Comparison of ENCODE assay signal across 9 cellular contexts in genomic region chr3:69320867-69321266, GRCh38.
DNase-seq lines count a peak whose midpoint lies in the region; ATAC-seq lines count a peak whose summit lies in the region.
"Had no signal": no experiment of that assay in that cellular context is flagged by ENCODE, and none has a peak within 500 bp of the region (broad histone marks: within the 10 kb centered on the region; RNA-seq: fewer than 3 reads in every experiment).

No MANE protein-coding gene starts in this region.

- H3K9me3 ChIP-seq in MG63, result no peaks in the 10 kb centered on the region

- DNase-seq in RPMI7951 (ENCODE audit: low read depth) (peak; percentile 24), myocyte (ENCODE audit: low read depth) (peak; percentile 26), MG63 (no peak), NCI-H2196 treated with DMSO at 0.1 percent for 48 hours (lab: John Stamatoyannopoulos, UW; ENCODE audit: unreplicated experiment) (no peak)
- DNase-seq in natural killer cell treated with Interleukin-12 subunit alpha and Interleukin-12 subunit beta and Interleukin-15 and Interleukin-18, amount 100 ng/mL, for 72 hours (ENCODE audit: low spot score), result no peak
- DNase-seq in naive thymus-derived CD8-positive, alpha-beta T cell, result no peak
- DNase-seq: activated CD4-positive, alpha-beta T cell treated with anti-CD3 and anti-CD28 coated beads, Interleukin-2, amount 10 ng/mL, durations not matched to agents 24 days and 14 days had no signal

- H3K36me3 Mint-ChIP-seq in natural killer cell treated with Interleukin-12 subunit alpha and Interleukin-12 subunit beta and Interleukin-15 and Interleukin-18, amount 100 ng/mL, for 72 hours, result no peaks in the 10 kb centered on the region
- H3K36me3 Mint-ChIP-seq in naive thymus-derived CD8-positive, alpha-beta T cell, result no peaks in the 10 kb centered on the region

- H3K27ac Mint-ChIP-seq in natural killer cell treated with Interleukin-12 subunit alpha and Interleukin-12 subunit beta and Interleukin-15 and Interleukin-18, amount 100 ng/mL, for 72 hours, result no peak overlapping the region
- H3K27ac Mint-ChIP-seq in naive thymus-derived CD8-positive, alpha-beta T cell, result no peak overlapping the region
- H3K27ac Mint-ChIP-seq: activated CD4-positive, alpha-beta T cell treated with anti-CD3 and anti-CD28 coated beads, Interleukin-2, amount 10 ng/mL, durations not matched to agents 24 days and 14 days had no signal

- ATAC-seq in GM18502 (IDR thresholded peaks at IDR 0.05; ENCODE audit: poor library complexity, unreplicated experiment), result peak; percentile 72
- peak; percentile 44 for ATAC-seq in HG02759 (IDR thresholded peaks at IDR 0.05; ENCODE audit: unreplicated experiment)
- no peak for ATAC-seq in natural killer cell treated with Interleukin-12 subunit alpha and Interleukin-12 subunit beta and Interleukin-15 and Interleukin-18, amount 100 ng/mL, for 72 hours
- ATAC-seq in naive thymus-derived CD8-positive, alpha-beta T cell, result no peak

- H3K4me3 ChIP-seq in MG63, result no peak overlapping the region

- H3K27me3 ChIP-seq in MG63, result no peaks in the 10 kb centered on the region

- peaks cover 0 to 9% of the 10 kb centered on the region in 2 donors for H3K4me1 Mint-ChIP-seq in natural killer cell treated with Interleukin-12 subunit alpha and Interleukin-12 subunit beta and Interleukin-15 and Interleukin-18, amount 100 ng/mL, for 72 hours (ENCODE audit: low read depth in 2 of 2)
- peaks cover 0 to 15% (median 6%) of the 10 kb centered on the region in 4 donors for H3K4me1 Mint-ChIP-seq in naive thymus-derived CD8-positive, alpha-beta T cell

- H3K4me3 Mint-ChIP-seq in natural killer cell treated with Interleukin-12 subunit alpha and Interleukin-12 subunit beta and Interleukin-15 and Interleukin-18, amount 100 ng/mL, for 72 hours, result no peak overlapping the region
- H3K4me3 Mint-ChIP-seq in naive thymus-derived CD8-positive, alpha-beta T cell, result no peak overlapping the region
- H3K4me3 Mint-ChIP-seq: activated CD4-positive, alpha-beta T cell treated with anti-CD3 and anti-CD28 coated beads, Interleukin-2, amount 10 ng/mL, durations not matched to agents 24 days and 14 days had no signal

- no peaks in the 10 kb centered on the region for H3K27me3 Mint-ChIP-seq in natural killer cell treated with Interleukin-12 subunit alpha and Interleukin-12 subunit beta and Interleukin-15 and Interleukin-18, amount 100 ng/mL, for 72 hours
- no peaks in the 10 kb centered on the region for H3K27me3 Mint-ChIP-seq in naive thymus-derived CD8-positive, alpha-beta T cell
- H3K27me3 Mint-ChIP-seq: activated CD4-positive, alpha-beta T cell treated with anti-CD3 and anti-CD28 coated beads, Interleukin-2, amount 10 ng/mL, durations not matched to agents 24 days and 14 days had no signal

- H3K36me3 ChIP-seq in MG63, result no peaks in the 10 kb centered on the region

- H3K9me3 Mint-ChIP-seq in natural killer cell treated with Interleukin-12 subunit alpha and Interleukin-12 subunit beta and Interleukin-15 and Interleukin-18, amount 100 ng/mL, for 72 hours, result no peaks in the 10 kb centered on the region
- no peaks in the 10 kb centered on the region for H3K9me3 Mint-ChIP-seq in naive thymus-derived CD8-positive, alpha-beta T cell
- H3K9me3 Mint-ChIP-seq: activated CD4-positive, alpha-beta T cell treated with anti-CD3 and anti-CD28 coated beads, Interleukin-2, amount 10 ng/mL, durations not matched to agents 24 days and 14 days had no signal

- POLR2A ChIA-PET in naive thymus-derived CD8-positive, alpha-beta T cell (lab: Charles Lee), result no interaction called here

Comparison
In these comparisons a context has a peak if more than half of its experiments do, and no peak if none do; other contexts are left out.
1. ATAC-seq: peak in GM18502 (single experiment) and HG02759 (single experiment); none in natural killer cell treated with Interleukin-12 subunit alpha and Interleukin-12 subunit beta and Interleukin-15 and Interleukin-18, amount 100 ng/mL, for 72 hours (0 of 2) and naive thymus-derived CD8-positive, alpha-beta T cell (0 of 2).
2. DNase-seq: peak in RPMI7951 (single experiment) and myocyte (single experiment); none in natural killer cell treated with Interleukin-12 subunit alpha and Interleukin-12 subunit beta and Interleukin-15 and Interleukin-18, amount 100 ng/mL, for 72 hours (single experiment), MG63 (single experiment), naive thymus-derived CD8-positive, alpha-beta T cell (0 of 10) and NCI-H2196 treated with DMSO at 0.1 percent for 48 hours (single experiment).